In genomic region chr7:72823765-72824732, GRCh38 we compare ENCODE assay signal across 8 cellular contexts. TPM values are rescaled to one million over a fixed set of nuclear protein-coding genes. Genes with fewer than 3 reads are reported as not detected.
A peak's percentile ranks its signal among the peaks of the same experiment; 100 is the strongest.
DNase-seq lines count a peak whose midpoint lies in the region; ATAC-seq, FAIRE-seq and TF ChIP-seq lines count a peak whose summit lies in the region.
"Not testable (repeated sequence)": the region's sequence is repeated elsewhere in the genome, so short reads cannot be mapped to it uniquely, and the experiment has no call there.

No MANE protein-coding gene starts in this region.

- not testable (repeated sequence) for ATAC-seq in RWPE2 (ENCODE audit: low read depth); gastroesophageal sphincter

- not testable (repeated sequence) for H4K20me1 ChIP-seq in smooth muscle cell (ENCODE audit: low read depth)

- not testable (repeated sequence) for H3K27ac ChIP-seq in C4-2B; RWPE2 (ENCODE audit: poor library complexity, severe bottlenecking); smooth muscle cell (ENCODE audit: low read depth)
- H3K27ac ChIP-seq in gastroesophageal sphincter = peak overlapping the region in 2 of 4 donors; percentile 19 to 46

- H3K79me2 ChIP-seq in smooth muscle cell (ENCODE audit: low read depth) = not testable (repeated sequence)

- not testable (repeated sequence) for TF ChIP-seq POLR2A in NB4 (IDR thresholded peaks at IDR 0.05; ENCODE audit: extremely low read depth, insufficient read length); gastroesophageal sphincter (IDR thresholded peaks at IDR 0.05)

- peak; percentile 73 for TF ChIP-seq CTCF in C4-2B (conservative IDR thresholded peaks at IDR 0.05)
- TF ChIP-seq CTCF in NB4 (IDR thresholded peaks at IDR 0.05; ENCODE audit: low read depth, low read length) = peak; percentile 12
- TF ChIP-seq CTCF in RWPE2 (IDR thresholded peaks at IDR 0.05; ENCODE audit: poor library complexity, severe bottlenecking) = peak; percentile 50
- TF ChIP-seq CTCF in cardiac fibroblast (IDR thresholded peaks at IDR 0.05; ENCODE audit: low read depth, low read length) = not testable (repeated sequence)
- TF ChIP-seq CTCF in gastroesophageal sphincter (IDR thresholded peaks at IDR 0.05) = peak; percentile 10 to 49 (median 16)
- TF ChIP-seq CTCF in smooth muscle cell (IDR thresholded peaks at IDR 0.05; ENCODE audit: borderline replicate concordance, insufficient read depth, poor library complexity, severe bottlenecking) = peak; percentile 40

- peak; percentile 76 for FAIRE-seq in GM18507 (lab: Jason Lieb, UNC)

- not testable (repeated sequence) for H2AFZ ChIP-seq in smooth muscle cell (ENCODE audit: low read depth)

- H3K27me3 ChIP-seq in RWPE2 (ENCODE audit: insufficient read depth, poor library complexity, severe bottlenecking); gastroesophageal sphincter; smooth muscle cell (ENCODE audit: low read depth): not testable (repeated sequence)

- not testable (repeated sequence) for H3K4me3 ChIP-seq in NB4 (ENCODE audit: low read depth, low read length); RWPE2 (ENCODE audit: severe bottlenecking); cardiac fibroblast (replicated peaks in 1 of 2; ENCODE audit: low read depth in 2 of 2, low read length in 2 of 2); gastroesophageal sphincter; smooth muscle cell

- not testable (repeated sequence) for H3K9ac ChIP-seq in smooth muscle cell (ENCODE audit: low read depth)

- not testable (repeated sequence) for H3K9me3 ChIP-seq in RWPE2 (ENCODE audit: severe bottlenecking); gastroesophageal sphincter; smooth muscle cell (replicated peaks; ENCODE audit: low read depth)

- DNase-seq in GM18507 (ENCODE audit: extremely low spot score, insufficient read length, low read depth); RWPE2 (ENCODE audit: low spot score); smooth muscle cell (lab: John Stamatoyannopoulos, UW; ENCODE audit: unreplicated experiment): not testable (repeated sequence)
- DNase-seq in NB4 (ENCODE audit: low read depth) (peak; percentile 43), cardiac fibroblast (ENCODE audit: low read depth in 2 of 2) (peak; percentile 58 to 63), mesenteric fat pad (ENCODE audit: low spot score) (peak; percentile 11)

- H3K4me1 ChIP-seq in RWPE2 (ENCODE audit: insufficient read depth, poor library complexity, severe bottlenecking); smooth muscle cell (ENCODE audit: low read depth): not testable (repeated sequence)
- peaks cover 0 to 19% (median 4%) of the 10 kb centered on the region in 3 donors for H3K4me1 ChIP-seq in gastroesophageal sphincter

- TF ChIP-seq EP300 in gastroesophageal sphincter (IDR thresholded peaks at IDR 0.05) = not testable (repeated sequence)

- WGBS in gastroesophageal sphincter (ENCODE audit: low coverage in 1 of 2), 2 donors = 54 to 55% methylated on average over 5 to 9 of the region's 11 CpGs
- WGBS in smooth muscle cell (ENCODE audit: low lambda C conversion rate) = 46% methylated on average over 11 of the region's 11 CpGs

- not testable (repeated sequence) for H3K36me3 ChIP-seq in RWPE2 (ENCODE audit: low read depth); gastroesophageal sphincter; smooth muscle cell (ENCODE audit: low read depth)

- not testable (repeated sequence) for H3K4me2 ChIP-seq in smooth muscle cell

- H3F3A ChIP-seq in smooth muscle cell (ENCODE audit: low read depth) = not testable (repeated sequence)

RNA-seq across cellular contexts. Expression of gene TYW1B, which starts 4.0 kb away (rescaled TPM):
- 1 to 10 TPM; 1.7 to 4.5 (median 3.2) TPM for total RNA-seq in gastroesophageal sphincter
- total RNA-seq in mesenteric fat pad = 2.4 TPM
- total RNA-seq in smooth muscle cell = 0.40 and 2.3 TPM in 2 replicates
- polyA plus RNA-seq in smooth muscle cell = 0.75 and 1.6 TPM in 2 replicates
